Comparison of ENCODE assay signal across 1 cellular context in the genomic region with DNA sequence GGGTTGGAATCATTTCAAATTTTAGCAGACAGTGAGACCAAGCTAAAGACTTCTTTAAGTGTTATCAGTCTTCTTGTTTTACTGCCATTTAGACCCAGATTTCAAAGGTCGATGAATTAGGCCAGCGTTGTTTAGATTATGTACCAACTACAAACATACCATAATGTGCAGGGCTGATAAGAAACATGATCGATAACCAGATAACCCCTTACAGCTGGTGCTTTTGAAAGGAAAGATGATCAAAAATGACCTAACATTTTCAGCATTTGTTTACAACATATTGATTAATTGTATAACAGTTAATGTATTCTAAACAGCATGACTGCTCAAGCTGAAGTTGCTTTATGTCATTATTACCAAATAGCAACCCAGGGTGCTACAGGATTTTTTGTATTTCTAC.
A peak's percentile ranks its signal among the peaks of the same experiment; 100 is the strongest.
TF ChIP-seq lines count a peak whose summit lies in the region.

No MANE protein-coding gene starts in this region.

TF ChIP-seq in HepG2, 621 proteins besides CTCF, POLR2A, EP300 and RAD21 (continued from another document):
- TF ChIP-seq, protein P1, sequence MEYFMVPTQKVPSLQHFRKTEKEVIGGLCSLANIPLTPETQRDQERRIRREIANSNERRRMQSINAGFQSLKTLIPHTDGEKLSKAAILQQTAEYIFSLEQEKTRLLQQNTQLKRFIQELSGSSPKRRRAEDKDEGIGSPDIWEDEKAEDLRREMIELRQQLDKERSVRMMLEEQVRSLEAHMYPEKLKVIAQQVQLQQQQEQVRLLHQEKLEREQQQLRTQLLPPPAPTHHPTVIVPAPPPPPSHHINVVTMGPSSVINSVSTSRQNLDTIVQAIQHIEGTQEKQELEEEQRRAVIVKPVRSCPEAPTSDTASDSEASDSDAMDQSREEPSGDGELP (IDR thresholded peaks at IDR 0.05; ENCODE audit: borderline replicate concordance, low read depth): peak; percentile 51; the same call in 1 of the 2 replicates
- TF ChIP-seq ZFP36L2 (CRISPR knock-in tag; IDR thresholded peaks at IDR 0.05) (no peak), TCF7 (IDR thresholded peaks at IDR 0.05; ENCODE audit: low read depth) (peak; percentile 36; the same call in 1 of the 2 replicates), MIXL1 (CRISPR knock-in tag; IDR thresholded peaks at IDR 0.05) (peak; percentile 12; the same call in 1 of the 2 replicates), IKZF4 (CRISPR knock-in tag; IDR thresholded peaks at IDR 0.05; ENCODE audit: borderline replicate concordance, low read depth, not compliant biosample characterization) (no peak), ZNF563 (CRISPR knock-in tag; IDR thresholded peaks at IDR 0.05) (no peak), GATAD2A (CRISPR knock-in tag; IDR thresholded peaks at IDR 0.05) (peak; percentile 42; the same call in 1 of the 2 replicates), ONECUT2 (CRISPR knock-in tag; IDR thresholded peaks at IDR 0.05) (peak; percentile 72), HNF4A (CRISPR knock-in tag; IDR thresholded peaks at IDR 0.05) (0 out of 2 replicates have a peak, but pooled peaks have one; percentile 26), FOXP1 (IDR thresholded peaks at IDR 0.05) (no peak), FOXP1 (CRISPR knock-in tag; IDR thresholded peaks at IDR 0.05) (peak; percentile 70; the same call in 1 of the 2 replicates)
- TF ChIP-seq, protein P2, sequence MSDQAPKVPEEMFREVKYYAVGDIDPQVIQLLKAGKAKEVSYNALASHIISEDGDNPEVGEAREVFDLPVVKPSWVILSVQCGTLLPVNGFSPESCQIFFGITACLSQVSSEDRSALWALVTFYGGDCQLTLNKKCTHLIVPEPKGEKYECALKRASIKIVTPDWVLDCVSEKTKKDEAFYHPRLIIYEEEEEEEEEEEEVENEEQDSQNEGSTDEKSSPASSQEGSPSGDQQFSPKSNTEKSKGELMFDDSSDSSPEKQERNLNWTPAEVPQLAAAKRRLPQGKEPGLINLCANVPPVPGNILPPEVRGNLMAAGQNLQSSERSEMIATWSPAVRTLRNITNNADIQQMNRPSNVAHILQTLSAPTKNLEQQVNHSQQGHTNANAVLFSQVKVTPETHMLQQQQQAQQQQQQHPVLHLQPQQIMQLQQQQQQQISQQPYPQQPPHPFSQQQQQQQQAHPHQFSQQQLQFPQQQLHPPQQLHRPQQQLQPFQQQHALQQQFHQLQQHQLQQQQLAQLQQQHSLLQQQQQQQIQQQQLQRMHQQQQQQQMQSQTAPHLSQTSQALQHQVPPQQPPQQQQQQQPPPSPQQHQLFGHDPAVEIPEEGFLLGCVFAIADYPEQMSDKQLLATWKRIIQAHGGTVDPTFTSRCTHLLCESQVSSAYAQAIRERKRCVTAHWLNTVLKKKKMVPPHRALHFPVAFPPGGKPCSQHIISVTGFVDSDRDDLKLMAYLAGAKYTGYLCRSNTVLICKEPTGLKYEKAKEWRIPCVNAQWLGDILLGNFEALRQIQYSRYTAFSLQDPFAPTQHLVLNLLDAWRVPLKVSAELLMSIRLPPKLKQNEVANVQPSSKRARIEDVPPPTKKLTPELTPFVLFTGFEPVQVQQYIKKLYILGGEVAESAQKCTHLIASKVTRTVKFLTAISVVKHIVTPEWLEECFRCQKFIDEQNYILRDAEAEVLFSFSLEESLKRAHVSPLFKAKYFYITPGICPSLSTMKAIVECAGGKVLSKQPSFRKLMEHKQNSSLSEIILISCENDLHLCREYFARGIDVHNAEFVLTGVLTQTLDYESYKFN (CRISPR knock-in tag; conservative IDR thresholded peaks at IDR 0.05): peak; percentile 43; the same call in 1 of the 2 replicates
- TF ChIP-seq, protein P3, sequence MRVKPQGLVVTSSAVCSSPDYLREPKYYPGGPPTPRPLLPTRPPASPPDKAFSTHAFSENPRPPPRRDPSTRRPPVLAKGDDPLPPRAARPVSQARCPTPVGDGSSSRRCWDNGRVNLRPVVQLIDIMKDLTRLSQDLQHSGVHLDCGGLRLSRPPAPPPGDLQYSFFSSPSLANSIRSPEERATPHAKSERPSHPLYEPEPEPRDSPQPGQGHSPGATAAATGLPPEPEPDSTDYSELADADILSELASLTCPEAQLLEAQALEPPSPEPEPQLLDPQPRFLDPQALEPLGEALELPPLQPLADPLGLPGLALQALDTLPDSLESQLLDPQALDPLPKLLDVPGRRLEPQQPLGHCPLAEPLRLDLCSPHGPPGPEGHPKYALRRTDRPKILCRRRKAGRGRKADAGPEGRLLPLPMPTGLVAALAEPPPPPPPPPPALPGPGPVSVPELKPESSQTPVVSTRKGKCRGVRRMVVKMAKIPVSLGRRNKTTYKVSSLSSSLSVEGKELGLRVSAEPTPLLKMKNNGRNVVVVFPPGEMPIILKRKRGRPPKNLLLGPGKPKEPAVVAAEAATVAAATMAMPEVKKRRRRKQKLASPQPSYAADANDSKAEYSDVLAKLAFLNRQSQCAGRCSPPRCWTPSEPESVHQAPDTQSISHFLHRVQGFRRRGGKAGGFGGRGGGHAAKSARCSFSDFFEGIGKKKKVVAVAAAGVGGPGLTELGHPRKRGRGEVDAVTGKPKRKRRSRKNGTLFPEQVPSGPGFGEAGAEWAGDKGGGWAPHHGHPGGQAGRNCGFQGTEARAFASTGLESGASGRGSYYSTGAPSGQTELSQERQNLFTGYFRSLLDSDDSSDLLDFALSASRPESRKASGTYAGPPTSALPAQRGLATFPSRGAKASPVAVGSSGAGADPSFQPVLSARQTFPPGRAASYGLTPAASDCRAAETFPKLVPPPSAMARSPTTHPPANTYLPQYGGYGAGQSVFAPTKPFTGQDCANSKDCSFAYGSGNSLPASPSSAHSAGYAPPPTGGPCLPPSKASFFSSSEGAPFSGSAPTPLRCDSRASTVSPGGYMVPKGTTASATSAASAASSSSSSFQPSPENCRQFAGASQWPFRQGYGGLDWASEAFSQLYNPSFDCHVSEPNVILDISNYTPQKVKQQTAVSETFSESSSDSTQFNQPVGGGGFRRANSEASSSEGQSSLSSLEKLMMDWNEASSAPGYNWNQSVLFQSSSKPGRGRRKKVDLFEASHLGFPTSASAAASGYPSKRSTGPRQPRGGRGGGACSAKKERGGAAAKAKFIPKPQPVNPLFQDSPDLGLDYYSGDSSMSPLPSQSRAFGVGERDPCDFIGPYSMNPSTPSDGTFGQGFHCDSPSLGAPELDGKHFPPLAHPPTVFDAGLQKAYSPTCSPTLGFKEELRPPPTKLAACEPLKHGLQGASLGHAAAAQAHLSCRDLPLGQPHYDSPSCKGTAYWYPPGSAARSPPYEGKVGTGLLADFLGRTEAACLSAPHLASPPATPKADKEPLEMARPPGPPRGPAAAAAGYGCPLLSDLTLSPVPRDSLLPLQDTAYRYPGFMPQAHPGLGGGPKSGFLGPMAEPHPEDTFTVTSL (CRISPR knock-in tag; IDR thresholded peaks at IDR 0.05; ENCODE audit: borderline replicate concordance): 0 out of 2 replicates have a peak, but pooled peaks have one; percentile 19
- TF ChIP-seq, protein P4, sequence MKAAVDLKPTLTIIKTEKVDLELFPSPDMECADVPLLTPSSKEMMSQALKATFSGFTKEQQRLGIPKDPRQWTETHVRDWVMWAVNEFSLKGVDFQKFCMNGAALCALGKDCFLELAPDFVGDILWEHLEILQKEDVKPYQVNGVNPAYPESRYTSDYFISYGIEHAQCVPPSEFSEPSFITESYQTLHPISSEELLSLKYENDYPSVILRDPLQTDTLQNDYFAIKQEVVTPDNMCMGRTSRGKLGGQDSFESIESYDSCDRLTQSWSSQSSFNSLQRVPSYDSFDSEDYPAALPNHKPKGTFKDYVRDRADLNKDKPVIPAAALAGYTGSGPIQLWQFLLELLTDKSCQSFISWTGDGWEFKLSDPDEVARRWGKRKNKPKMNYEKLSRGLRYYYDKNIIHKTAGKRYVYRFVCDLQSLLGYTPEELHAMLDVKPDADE (CRISPR knock-in tag; IDR thresholded peaks at IDR 0.05): no peak
- TF ChIP-seq, protein P5, sequence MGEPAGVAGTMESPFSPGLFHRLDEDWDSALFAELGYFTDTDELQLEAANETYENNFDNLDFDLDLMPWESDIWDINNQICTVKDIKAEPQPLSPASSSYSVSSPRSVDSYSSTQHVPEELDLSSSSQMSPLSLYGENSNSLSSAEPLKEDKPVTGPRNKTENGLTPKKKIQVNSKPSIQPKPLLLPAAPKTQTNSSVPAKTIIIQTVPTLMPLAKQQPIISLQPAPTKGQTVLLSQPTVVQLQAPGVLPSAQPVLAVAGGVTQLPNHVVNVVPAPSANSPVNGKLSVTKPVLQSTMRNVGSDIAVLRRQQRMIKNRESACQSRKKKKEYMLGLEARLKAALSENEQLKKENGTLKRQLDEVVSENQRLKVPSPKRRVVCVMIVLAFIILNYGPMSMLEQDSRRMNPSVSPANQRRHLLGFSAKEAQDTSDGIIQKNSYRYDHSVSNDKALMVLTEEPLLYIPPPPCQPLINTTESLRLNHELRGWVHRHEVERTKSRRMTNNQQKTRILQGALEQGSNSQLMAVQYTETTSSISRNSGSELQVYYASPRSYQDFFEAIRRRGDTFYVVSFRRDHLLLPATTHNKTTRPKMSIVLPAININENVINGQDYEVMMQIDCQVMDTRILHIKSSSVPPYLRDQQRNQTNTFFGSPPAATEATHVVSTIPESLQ (CRISPR knock-in tag; conservative IDR thresholded peaks at IDR 0.05): no peak
- TF ChIP-seq, protein P6, sequence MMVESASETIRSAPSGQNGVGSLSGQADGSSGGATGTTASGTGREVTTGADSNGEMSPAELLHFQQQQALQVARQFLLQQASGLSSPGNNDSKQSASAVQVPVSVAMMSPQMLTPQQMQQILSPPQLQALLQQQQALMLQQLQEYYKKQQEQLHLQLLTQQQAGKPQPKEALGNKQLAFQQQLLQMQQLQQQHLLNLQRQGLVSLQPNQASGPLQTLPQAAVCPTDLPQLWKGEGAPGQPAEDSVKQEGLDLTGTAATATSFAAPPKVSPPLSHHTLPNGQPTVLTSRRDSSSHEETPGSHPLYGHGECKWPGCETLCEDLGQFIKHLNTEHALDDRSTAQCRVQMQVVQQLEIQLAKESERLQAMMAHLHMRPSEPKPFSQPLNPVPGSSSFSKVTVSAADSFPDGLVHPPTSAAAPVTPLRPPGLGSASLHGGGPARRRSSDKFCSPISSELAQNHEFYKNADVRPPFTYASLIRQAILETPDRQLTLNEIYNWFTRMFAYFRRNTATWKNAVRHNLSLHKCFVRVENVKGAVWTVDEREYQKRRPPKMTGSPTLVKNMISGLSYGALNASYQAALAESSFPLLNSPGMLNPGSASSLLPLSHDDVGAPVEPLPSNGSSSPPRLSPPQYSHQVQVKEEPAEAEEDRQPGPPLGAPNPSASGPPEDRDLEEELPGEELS (CRISPR knock-in tag; IDR thresholded peaks at IDR 0.05): 0 out of 2 replicates have a peak, but pooled peaks have one; percentile 41
TF ChIP-seq in HepG2: peak in this region for 15.
